Comparison of ENCODE assay signal across 8 cellular contexts in genomic region chr2:74587664-74588277, GRCh38. TPM values are rescaled to one million over a fixed set of nuclear protein-coding genes. Genes with fewer than 3 reads are reported as not detected.
DNase-seq lines count a peak whose midpoint lies in the region; ATAC-seq, FAIRE-seq and TF ChIP-seq lines count a peak whose summit lies in the region.

No MANE protein-coding gene starts in this region.

- in situ Hi-C loops in gastrocnemius medialis (cut with MboI; ENCODE audit: low sequenced_read_pairs in 4 of 4) = loop anchor here in 2 of 4 donors (10.0 kb wide), 1 partner anchor 103 kb away; the partner anchor contains the start of genes CCDC142 (in 2 of the 2) and TTC31 (in 2 of the 2)

- DNase-seq in NCI-H146 (lab: John Stamatoyannopoulos, UW) (peak; percentile 63), T-helper 17 cell (peak; percentile 16 to 45 (median 22)), ascending aorta (ENCODE audit: low spot score in 2 of 2) (peak in 1 of 2 donors; percentile 84), hepatic stellate cell (ENCODE audit: low spot score) (peak; percentile 65), gastrocnemius medialis (peak; percentile 25 to 41)

- no peak overlapping the region for H3K27ac Mint-ChIP-seq in T-helper 17 cell

- H3K36me3 ChIP-seq in HEK293 (ENCODE audit: control insufficient read depth in 2 of 2, insufficient read depth in 1 of 2, low read length in 2 of 2) = no peaks in the 10 kb centered on the region
- no peaks in the 10 kb centered on the region for H3K36me3 ChIP-seq in ascending aorta
- H3K36me3 ChIP-seq in gastrocnemius medialis = no peaks in the 10 kb centered on the region

- no peak for TF ChIP-seq POLR2A in gastrocnemius medialis (IDR thresholded peaks at IDR 0.05)

- no peaks in the 10 kb centered on the region for H3K36me3 Mint-ChIP-seq in T-helper 17 cell (ENCODE audit: low read depth)

- peaks cover 25% of the 10 kb centered on the region for H3K27me3 Mint-ChIP-seq in T-helper 17 cell

- H3K4me1 Mint-ChIP-seq in T-helper 17 cell = peaks cover 15% of the 10 kb centered on the region

- no peaks in the 10 kb centered on the region for H3K4me1 ChIP-seq in HEK293 (ENCODE audit: control insufficient read depth, insufficient read depth, low read length)
- peaks cover 0 to 19% of the 10 kb centered on the region in 2 donors for H3K4me1 ChIP-seq in ascending aorta
- H3K4me1 ChIP-seq in gastrocnemius medialis = no peaks in the 10 kb centered on the region

- H3K27me3 ChIP-seq in ascending aorta = no peaks in the 10 kb centered on the region
- H3K27me3 ChIP-seq in gastrocnemius medialis = peaks cover 0 to 4% (median 2%) of the 10 kb centered on the region in 3 donors

- TF ChIP-seq CTCF in HEK293 (tag by site-specific recombination; IDR thresholded peaks at IDR 0.05) = peak; percentile 63; the same call in 1 of the 2 replicates
- TF ChIP-seq CTCF in ascending aorta (IDR thresholded peaks at IDR 0.05) = peak; percentile 63 to 71 (median 65)
- TF ChIP-seq CTCF in gastrocnemius medialis (IDR thresholded peaks at IDR 0.05 in 4 of 5, conservative IDR thresholded peaks at IDR 0.05 in 1 of 5) = peak in 4 of 5 experiments; percentile 25 to 58 (median 50)

- ATAC-seq in T-helper 17 cell (peak; percentile 83), gastrocnemius medialis (peak; percentile 70 to 77), HG03565 (IDR thresholded peaks at IDR 0.05; ENCODE audit: unreplicated experiment) (no peak)

- H3K4me3 ChIP-seq in HEK293 (ENCODE audit: low read depth, low read length) (no peak overlapping the region), ascending aorta (no peak overlapping the region), gastrocnemius medialis (no peak overlapping the region)

- CTCF ChIA-PET in HEK293 (lab: Yijun Ruan, JAX) = interaction anchor here (0.5 to 6.0 kb wide), 33 partner anchors 9 to 908 kb away, joined by 3 to 72 read pairs (median 4); partner anchors contain the start of genes CCDC142 and TTC31

- POLR2A ChIA-PET in HEK293 (lab: Yijun Ruan, JAX) = interaction anchor here (0.5 to 2.0 kb wide), 7 partner anchors 34 to 326 kb away, joined by 3 to 7 read pairs (median 4); partner anchors contain the start of genes AUP1, CCDC142, HTRA2 and LOXL3

- H3K4me3 Mint-ChIP-seq in T-helper 17 cell = no peak overlapping the region

- FAIRE-seq in G401.6 (lab: Jason Lieb, UNC) = peak; percentile 93

- intact Hi-C loops in ascending aorta (cut with DNase I) (loop anchor here (1.0 kb wide), 2 partner anchors 57 to 104 kb away; partner anchors contain the start of gene TTC31), gastrocnemius medialis (cut with DNase I; ENCODE audit: low total_unique reads) (loop anchor here (1.0 kb wide), 1 partner anchor 104 kb away; the partner anchor contains the start of gene TTC31)

- H3K9me3 ChIP-seq in HEK293 (ENCODE audit: control insufficient read depth, insufficient read depth, low read depth, low read length) (no peaks in the 10 kb centered on the region), T-helper 17 cell (ENCODE audit: control insufficient read depth, low read length, poor library complexity, severe bottlenecking) (no peaks in the 10 kb centered on the region), ascending aorta (no peaks in the 10 kb centered on the region), gastrocnemius medialis (no peaks in the 10 kb centered on the region)

- H3K27ac ChIP-seq in HEK293 (ENCODE audit: extremely low read depth, low read depth, low read length) (no peak overlapping the region), ascending aorta (no peak overlapping the region), gastrocnemius medialis (no peak overlapping the region)

TF ChIP-seq in HEK293, 187 proteins besides CTCF, POLR2A, EP300 and RAD21 (continues in another document):
- TF ChIP-seq ZNF513 (tag by site-specific recombination; IDR thresholded peaks at IDR 0.05) (peak; percentile 9; the same call in 1 of the 2 replicates), WT1 (tag by site-specific recombination; IDR thresholded peaks at IDR 0.05) (no peak), ZNF571 (tag by site-specific recombination; IDR thresholded peaks at IDR 0.05) (no peak), ZNF514 (tag by site-specific recombination; IDR thresholded peaks at IDR 0.05) (no peak), ZBTB10 (tag by site-specific recombination; IDR thresholded peaks at IDR 0.05) (no peak), GLIS1 (tag by site-specific recombination; IDR thresholded peaks at IDR 0.05) (no peak), ZNF785 (tag by site-specific recombination; IDR thresholded peaks at IDR 0.05) (no peak), ZNF596 (tag by site-specific recombination; IDR thresholded peaks at IDR 0.05) (no peak), ZNF692 (tag by site-specific recombination; IDR thresholded peaks at IDR 0.05) (no peak), REPIN1 (tag by site-specific recombination; IDR thresholded peaks at IDR 0.05; ENCODE audit: low read depth) (no peak), ZNF843 (tag by site-specific recombination; IDR thresholded peaks at IDR 0.05) (no peak), ATF2 (tag by site-specific recombination; IDR thresholded peaks at IDR 0.05; ENCODE audit: low read depth) (no peak), ZNF777 (tag by site-specific recombination; IDR thresholded peaks at IDR 0.05; ENCODE audit: borderline replicate concordance) (no peak), ZNF426 (tag by site-specific recombination; IDR thresholded peaks at IDR 0.05) (no peak), ZNF747 (tag by site-specific recombination; IDR thresholded peaks at IDR 0.05) (no peak), ZNF140 (tag by site-specific recombination; IDR thresholded peaks at IDR 0.05) (no peak), ZNF184 (tag by site-specific recombination; IDR thresholded peaks at IDR 0.05) (no peak), ZNF510 (tag by site-specific recombination; IDR thresholded peaks at IDR 0.05; ENCODE audit: insufficient replicate concordance) (no peak)

RNA-seq across cellular contexts. Expression of gene DOK1, which starts 33.3 kb away (rescaled TPM):
- total RNA-seq in T-helper 17 cell (10 to 100 TPM in 1 of 2 donors, 1 to 10 TPM in 1; 8.3 to 14.6 TPM), ascending aorta (68.1 TPM), gastrocnemius medialis (1 to 10 TPM in 3 of 4 donors, under 1 TPM in 1; 0.51 to 4.1 (median 2.7) TPM)

RNA-seq across cellular contexts. Expression of gene LOXL3, which starts 34.0 kb away (rescaled TPM):
- total RNA-seq in T-helper 17 cell (1 to 10 TPM in 1 of 2 donors, under 1 TPM in 1; 0.75 to 2.0 TPM), ascending aorta (19.8 TPM), gastrocnemius medialis (1 to 10 TPM in 1 of 4 donors, under 1 TPM in 3; 0.65 to 1.3 (median 0.95) TPM)

RNA-seq across cellular contexts. Expression of gene HTRA2, which starts 58.0 kb away (rescaled TPM):
- total RNA-seq in T-helper 17 cell (10 to 100 TPM; 18.5 to 21.4 TPM), ascending aorta (80.1 TPM), gastrocnemius medialis (10 to 100 TPM; 24.2 to 38.5 (median 29.4) TPM)

RNA-seq across cellular contexts. Expression of gene AUP1, which starts 58.3 kb away (rescaled TPM):
- total RNA-seq in T-helper 17 cell = 100 to 1,000 TPM; 139 to 153 TPM
- total RNA-seq in ascending aorta = 120 TPM
- total RNA-seq in gastrocnemius medialis = 100 to 1,000 TPM; 112 to 148 (median 115) TPM
